Comparison of ENCODE assay signal across 8 cellular contexts in genomic region chr15:69265347-69265955, GRCh38. TPM values are rescaled to one million over a fixed set of nuclear protein-coding genes. Genes with fewer than 3 reads are reported as not detected.
DNase-seq lines count a peak whose midpoint lies in the region; ATAC-seq, FAIRE-seq and TF ChIP-seq lines count a peak whose summit lies in the region.

No MANE protein-coding gene starts in this region.

- 26 to 31% methylated on average over 5 of the region's 5 CpGs for WGBS in pancreas, 2 donors

- peak in 3 of 4 donors; percentile 53 to 64 (median 55) for ATAC-seq in pancreas
- ATAC-seq in HG02870 (IDR thresholded peaks at IDR 0.05; ENCODE audit: unreplicated experiment) = no peak
- ATAC-seq in HG02973 (IDR thresholded peaks at IDR 0.05; ENCODE audit: unreplicated experiment) = no peak

- no peak overlapping the region for H3K4me3 ChIP-seq in choroid plexus epithelial cell (ENCODE audit: low read depth, low read length)
- H3K4me3 ChIP-seq in pancreas = no peak overlapping the region

- TF ChIP-seq CTCF in GM10266 (IDR thresholded peaks at IDR 0.05; ENCODE audit: control insufficient read depth, insufficient read depth, low read depth, missing control alignments) (peak; percentile 36), choroid plexus epithelial cell (conservative IDR thresholded peaks at IDR 0.05; ENCODE audit: low read depth, low read length) (peak; percentile 56), pancreas (IDR thresholded peaks at IDR 0.05) (peak in 3 of 4 donors; percentile 25 to 41 (median 32))

- peak; percentile 75 for FAIRE-seq in pancreas (lab: Jason Lieb, UNC)
- FAIRE-seq in GM12891 (lab: Jason Lieb, UNC) = no peak

- no peaks in the 10 kb centered on the region for H3K36me3 ChIP-seq in pancreas

- H3K27ac ChIP-seq in pancreas = no peak overlapping the region

- H3K9me3 ChIP-seq in pancreas = no peaks in the 10 kb centered on the region

- TF ChIP-seq POLR2A in GM12891 (IDR thresholded peaks at IDR 0.05; ENCODE audit: low read depth, low read length) = no peak

- H3K27me3 ChIP-seq in pancreas = no peaks in the 10 kb centered on the region

- DNase-seq in GM10266 (ENCODE audit: extremely low spot score) = no peak
- DNase-seq in NCI-H1092 treated with DMSO at 0.1 percent for 48 hours (lab: John Stamatoyannopoulos, UW) = peak; percentile 2
- peak; percentile 54 for DNase-seq in choroid plexus epithelial cell (ENCODE audit: low read depth)
- DNase-seq in pancreas = no peak
- DNase-seq in GM12891 (ENCODE audit: insufficient read length, low spot score) = no peak
- no peak for DNase-seq in stimulated activated CD4-positive, alpha-beta T cell treated with anti-CD3 and anti-CD28 coated beads, Interleukin-4, amount 100 ng/mL, for 4 hours

- intact Hi-C loops in pancreas (cut with DNase I) = loop anchor here in 2 of 3 donors (5.0 kb wide), 1 partner anchor 208 kb away; no protein-coding TSS in a partner anchor

- no peaks in the 10 kb centered on the region for H3K4me1 ChIP-seq in pancreas

TF ChIP-seq in GM12891, 5 proteins besides CTCF, POLR2A, EP300 and RAD21:
- TF ChIP-seq SPI1 (IDR thresholded peaks at IDR 0.05; ENCODE audit: low read depth, low read length) (no peak), POLR2AphosphoS5 (IDR thresholded peaks at IDR 0.05; ENCODE audit: low read depth, low read length) (no peak), POU2F2 (IDR thresholded peaks at IDR 0.05; ENCODE audit: low read depth, low read length) (no peak), TAF1 (IDR thresholded peaks at IDR 0.05; ENCODE audit: low read depth, low read length) (no peak), PAX5 (IDR thresholded peaks at IDR 0.05; ENCODE audit: insufficient read depth, low read length, severe bottlenecking) (no peak)

RNA-seq across cellular contexts. Expression of gene PAQR5, which starts 33.3 kb away (rescaled TPM):
- 1 to 10 TPM; 5.2 to 9.4 (median 6.6) TPM for total RNA-seq in pancreas
- 1 to 10 TPM; 5.7 to 6.3 TPM for polyA plus RNA-seq in pancreas
- polyA plus RNA-seq in GM12891 (2012; ENCODE audit: low read depth, missing spikeins) = not detected

Comparison
In these comparisons a context has a peak if more than half of its experiments do, and no peak if none do; other contexts are left out.
1. DNase-seq: peak in NCI-H1092 treated with DMSO at 0.1 percent for 48 hours (single experiment) and choroid plexus epithelial cell (single experiment); none in GM10266 (single experiment), pancreas (0 of 6), GM12891 (single experiment) and stimulated activated CD4-positive, alpha-beta T cell treated with anti-CD3 and anti-CD28 coated beads, Interleukin-4, amount 100 ng/mL, for 4 hours (0 of 2).
2. ATAC-seq: peak in pancreas (3 of 4); none in HG02870 (single experiment) and HG02973 (single experiment).
3. Peak in every context shown above with its lines, with median percentiles within 50 percentile points of each other: CTCF ChIP-seq.